ENCODE assay signal across 8 cellular contexts in genomic region chr10:97686301-97686961, GRCh38. TPM values are rescaled to one million over a fixed set of nuclear protein-coding genes. Genes with fewer than 3 reads are reported as not detected.
DNase-seq lines count a peak whose midpoint lies in the region; ATAC-seq and TF ChIP-seq lines count a peak whose summit lies in the region.

No MANE protein-coding gene starts in this region.

- H2AK5ac ChIP-seq in IMR-90 (ENCODE audit: low read depth, low read length), result peak overlapping the region; percentile 74

- peak overlapping the region; percentile 60 for H2BK120ac ChIP-seq in IMR-90 (ENCODE audit: low read depth, low read length)

- POLR2A ChIA-PET in IMR-90 (lab: Charles Lee; ENCODE audit: unreplicated experiment), result interaction anchor here (0.5 to 1.1 kb wide), 4 partner anchors 10 to 1099 kb away, joined by 3 to 6 read pairs (median 4); no protein-coding TSS in a partner anchor

- peak overlapping the region; percentile 5; the same call in 2 of the 3 replicates for H2BK15ac ChIP-seq in IMR-90 (ENCODE audit: low read depth, low read length)

- H3K4me3 ChIP-seq in IMR-90 (ENCODE audit: insufficient read depth, low read depth, low read length), result peak overlapping the region; percentile 98
- H3K4me3 ChIP-seq in mammary epithelial cell (replicated peaks in 1 of 3; ENCODE audit: insufficient read depth in 1 of 3, low read depth in 2 of 3, low read length in 3 of 3), result peak overlapping the region; percentile 88 to 95 (median 89)
- H3K4me3 ChIP-seq in right lobe of liver, result peak overlapping the region; percentile 72 to 80 (median 78)
- peak overlapping the region; percentile 77 to 84 for H3K4me3 ChIP-seq in tibial artery

- TF ChIP-seq CTCF in IMR-90 (conservative IDR thresholded peaks at IDR 0.05; ENCODE audit: low read depth, low read length) (no peak; the same call in 1 of the 2 replicates), mammary epithelial cell (conservative IDR thresholded peaks at IDR 0.05 in 1 of 2, IDR thresholded peaks at IDR 0.05 in 1 of 2; ENCODE audit: extremely low read depth in 1 of 2, insufficient read depth in 1 of 2, low read depth in 1 of 2, low read length in 2 of 2) (peak; percentile 3 to 4), right lobe of liver (IDR thresholded peaks at IDR 0.05) (no peak), tibial artery (IDR thresholded peaks at IDR 0.05) (no peak)

- H2BK20ac ChIP-seq in IMR-90 (ENCODE audit: low read depth, low read length), result peak overlapping the region; percentile 38; the same call in 1 of the 2 replicates

- CTCF ChIA-PET in IMR-90 (lab: Yijun Ruan, JAX) (interaction anchor here (0.5 to 1.2 kb wide), 5 partner anchors 15 to 183 kb away, joined by 3 to 5 read pairs (median 3); no protein-coding TSS in a partner anchor), mammary epithelial cell (lab: Charles Lee; ENCODE audit: low non-redundant PET) (interaction anchor here (0.6 to 1.4 kb wide), 6 partner anchors 15 to 50 kb away, joined by 3 to 11 read pairs (median 3); partner anchors contain the start of gene MARVELD1)

- peak overlapping the region; percentile 91 for H3K23ac ChIP-seq in IMR-90 (ENCODE audit: low read depth, low read length)

- peaks cover 33% of the 10 kb centered on the region for H4K20me1 ChIP-seq in IMR-90 (ENCODE audit: insufficient read depth, low read length)
- H4K20me1 ChIP-seq in mammary epithelial cell (ENCODE audit: insufficient read depth, low read length), result no peaks in the 10 kb centered on the region

- H3K4me2 ChIP-seq in IMR-90 (ENCODE audit: low read depth, low read length) (peak overlapping the region; percentile 96), mammary epithelial cell (ENCODE audit: insufficient read depth, low read depth, low read length) (peak overlapping the region; percentile 91)

- H3K27ac ChIP-seq in IMR-90 (ENCODE audit: insufficient read depth, low read length) (peak overlapping the region; percentile 87), mammary epithelial cell (ENCODE audit: insufficient read depth, low read depth, low read length) (peak overlapping the region; percentile 89), right lobe of liver (peak overlapping the region; percentile 85 to 98 (median 98)), tibial artery (peak overlapping the region; percentile 95 to 96)

- peak overlapping the region; percentile 83 for H3K56ac ChIP-seq in IMR-90 (ENCODE audit: extremely low read depth, insufficient read depth, low read length)

- H3K9ac ChIP-seq in ES-I3 (ENCODE audit: low read depth, low read length) (peak overlapping the region; percentile 76), IMR-90 (ENCODE audit: low read depth, low read length) (peak overlapping the region; percentile 98), mammary epithelial cell (ENCODE audit: insufficient read depth, low read length) (peak overlapping the region; percentile 99)

- in situ Hi-C loops in IMR-90 (cut with MboI; ENCODE audit: low sequenced_read_pairs), result no loop called here
- in situ Hi-C loops in mammary epithelial cell (cut with MboI; ENCODE audit: low sequenced_read_pairs in 2 of 2), result no loop called here

- peak overlapping the region; percentile 97 for H2AK9ac ChIP-seq in IMR-90 (replicated peaks; ENCODE audit: low read depth, low read length, poor library complexity)

- peak overlapping the region; percentile 77 for H3K14ac ChIP-seq in IMR-90 (replicated peaks; ENCODE audit: low read depth, low read length)

- peak overlapping the region; percentile 91 for H2AFZ ChIP-seq in IMR-90 (replicated peaks; ENCODE audit: low read length, poor library complexity)
- H2AFZ ChIP-seq in mammary epithelial cell (ENCODE audit: low read depth, low read length), result peak overlapping the region; percentile 45

- H3K9me3 ChIP-seq in ES-I3 (ENCODE audit: control insufficient read depth, insufficient read depth, low read length) (no peaks in the 10 kb centered on the region), IMR-90 (ENCODE audit: control insufficient read depth, insufficient read depth, low read length) (no peaks in the 10 kb centered on the region), mammary epithelial cell (replicated peaks; ENCODE audit: insufficient read depth, low read length) (no peaks in the 10 kb centered on the region), right lobe of liver (no peaks in the 10 kb centered on the region), tibial artery (no peaks in the 10 kb centered on the region)

- H3K4me1 ChIP-seq in ES-I3 (ENCODE audit: insufficient read depth, low read length) (peaks cover 9% of the 10 kb centered on the region), IMR-90 (ENCODE audit: control insufficient read depth, insufficient read depth, low read length) (peaks cover 28% of the 10 kb centered on the region), mammary epithelial cell (ENCODE audit: insufficient read depth, low read length) (peaks cover 56% of the 10 kb centered on the region), right lobe of liver (peaks cover 0 to 50% (median 24%) of the 10 kb centered on the region in 4 donors), tibial artery (peaks cover 0 to 61% (median 50%) of the 10 kb centered on the region in 4 donors)

- H3K36me3 ChIP-seq in ES-I3 (ENCODE audit: insufficient read depth, low read length) (no peaks in the 10 kb centered on the region), IMR-90 (ENCODE audit: control insufficient read depth, insufficient read depth, low read length) (0 out of 2 replicates have a peak, but pooled peaks cover 2% of the 10 kb centered on the region), mammary epithelial cell (ENCODE audit: insufficient read depth, low read length) (no peaks in the 10 kb centered on the region), right lobe of liver (no peaks in the 10 kb centered on the region), tibial artery (no peaks in the 10 kb centered on the region)

- peaks cover 13% of the 10 kb centered on the region for H3K9me1 ChIP-seq in IMR-90 (ENCODE audit: insufficient read depth, low read length)

- H3K27me3 ChIP-seq in IMR-90 (ENCODE audit: control insufficient read depth, insufficient read depth, low read length) (no peaks in the 10 kb centered on the region), mammary epithelial cell (ENCODE audit: insufficient read depth, low read length) (no peaks in the 10 kb centered on the region), right lobe of liver (no peaks in the 10 kb centered on the region), tibial artery (no peaks in the 10 kb centered on the region)

- 16% methylated on average over 5 of the region's 14 CpGs; no CpG with 5 or more reads in 1 of the 2 experiments for WGBS in IMR-90 (ENCODE audit: extremely low coverage in 2 of 2, insufficient read length in 1 of 2), 2 experiments
- WGBS in mammary epithelial cell (ENCODE audit: low coverage, missing lambda C conversion rate), result 13% methylated on average over 10 of the region's 14 CpGs
- whole genome bisulfite sequencing in right lobe of liver (ENCODE audit: insufficient coverage, low coverage, low lambda C conversion rate, missing lambda C conversion rate), result 10% methylated on average over 4 of the region's 14 CpGs

- TSS peak; percentile 51 for BruUV-seq in IMR-90 (replicated peaks; lab: Mats Ljungman, UMichigan)
- BruUV-seq in mammary epithelial cell (replicated peaks; lab: Mats Ljungman, UMichigan), result TSS peak; percentile 53

- peaks cover 3 to 44% of the 10 kb centered on the region in 2 experiments; a peak in 3 of 4 replicates for H3K79me1 ChIP-seq in IMR-90 (ENCODE audit: low read depth in 1 of 2, low read length in 2 of 2)

- dilution Hi-C loops in IMR-90 (cut with HindIII; ENCODE audit: low sequenced_read_pairs, unreplicated experiment) (no loop called here), mammary epithelial cell (cut with HindIII; ENCODE audit: low sequenced_read_pairs) (loop anchor here (5.0 kb wide), 3 partner anchors 41 to 176 kb away; partner anchors contain the start of gene PI4K2A)

- peak overlapping the region; percentile 77 for H3K4ac ChIP-seq in IMR-90 (ENCODE audit: low read depth, low read length)

- TF ChIP-seq RAD21 in IMR-90 (IDR thresholded peaks at IDR 0.05; ENCODE audit: low read length), result no peak

- peaks cover 51% of the 10 kb centered on the region for H3K79me2 ChIP-seq in mammary epithelial cell (ENCODE audit: insufficient read depth, low read length)

- intact Hi-C loops in IMR-90 (cut with micrococcal nuclease), result no loop called here
- intact Hi-C loops in mammary epithelial cell (cut with micrococcal nuclease), result loop anchor here (2.0 to 5.0 kb wide), 2 partner anchors 28 to 219 kb away; no protein-coding TSS in a partner anchor
- intact Hi-C loops in right lobe of liver (cut with DNase I), result no loop called here
- intact Hi-C loops in tibial artery (cut with DNase I; ENCODE audit: low total_unique reads), result no loop called here

- H4K91ac ChIP-seq in IMR-90 (ENCODE audit: insufficient read depth, low read depth, low read length), result peak overlapping the region; percentile 82

- peak overlapping the region; percentile 78 for H4K5ac ChIP-seq in IMR-90 (ENCODE audit: low read depth, low read length)

- DNase-seq in IMR-90, result no peak
- DNase-seq in mammary epithelial cell, result no peak
- DNase-seq in right lobe of liver, result no peak
- DNase-seq in tibial artery, result no peak
- no peak for DNase-seq in SW 1271 (lab: John Stamatoyannopoulos, UW)
- DNase-seq in NCI-H748 (lab: John Stamatoyannopoulos, UW; ENCODE audit: unreplicated experiment), result no peak

- TF ChIP-seq POLR2A in IMR-90 (IDR thresholded peaks at IDR 0.05; ENCODE audit: low read depth, low read length) (no peak; the same call in 1 of the 2 replicates), right lobe of liver (IDR thresholded peaks at IDR 0.05) (no peak)

- H3K18ac ChIP-seq in IMR-90 (ENCODE audit: low read depth, low read length), result peak overlapping the region; percentile 66

- peak overlapping the region in 1 of 2 experiments; percentile 71; a peak in 3 of 4 replicates for H4K8ac ChIP-seq in IMR-90 (ENCODE audit: low read depth in 2 of 2, low read length in 2 of 2)

- peak overlapping the region; percentile 78 for H2BK5ac ChIP-seq in IMR-90 (ENCODE audit: low read depth, low read length, poor library complexity, severe bottlenecking)

- ATAC-seq in IMR-90 (ENCODE audit: low read depth) (peak; percentile 0; the same call in 1 of the 2 replicates), right lobe of liver (peak in 3 of 4 donors; percentile 2 to 6 (median 3)), GM19463 (IDR thresholded peaks at IDR 0.05; ENCODE audit: unreplicated experiment) (no peak)

RNA-seq across cellular contexts. Expression of gene AVPI1, which starts 0.6 kb away (rescaled TPM):
- total RNA-seq in IMR-90 (2012; rRNA removed) (26.7 and 30.8 TPM in 2 replicates), mammary epithelial cell (10 to 100 TPM; 31.4 to 33.8 TPM), right lobe of liver (10 to 100 TPM; 10.3 to 27.0 (median 20.2) TPM)
- polyA plus RNA-seq in IMR-90 (2012; rRNA removed) (29.8 and 33.6 TPM in 2 replicates), mammary epithelial cell (22.9 TPM)
- 26.3 and 37.5 TPM in 2 replicates for polyA plus RNA-seq in IMR-90 (2012; cell fraction: cytosol; rRNA removed)
- 27.2 and 28.1 TPM in 2 replicates for polyA plus RNA-seq in IMR-90 (2012; cell fraction: nucleus; rRNA removed; ENCODE audit: low replicate concordance)
- polyA minus RNA-seq in mammary epithelial cell, result 14.2 TPM

RNA-seq across cellular contexts. Expression of gene MARVELD1, which starts 27.1 kb away (rescaled TPM):
- total RNA-seq in IMR-90 (2012; rRNA removed) (12.0 and 15.6 TPM in 2 replicates), mammary epithelial cell (10 to 100 TPM; 39.8 to 72.5 TPM), right lobe of liver (1 to 10 TPM; 1.5 to 3.1 (median 2.3) TPM)
- polyA plus RNA-seq in IMR-90 (2012; rRNA removed) (61.1 and 68.1 TPM in 2 replicates), mammary epithelial cell (84.8 TPM)
- polyA plus RNA-seq in IMR-90 (2012; cell fraction: cytosol; rRNA removed), result 58.1 and 69.3 TPM in 2 replicates
- polyA plus RNA-seq in IMR-90 (2012; cell fraction: nucleus; rRNA removed; ENCODE audit: low replicate concordance), result 57.1 and 59.0 TPM in 2 replicates
- 74.7 TPM for polyA minus RNA-seq in mammary epithelial cell

RNA-seq across cellular contexts. Expression of gene PI4K2A, which starts 46.0 kb away (rescaled TPM):
- total RNA-seq in IMR-90 (2012; rRNA removed), result 15.6 and 15.8 TPM in 2 replicates
- polyA plus RNA-seq in IMR-90 (2012; rRNA removed), result 25.3 and 27.3 TPM in 2 replicates
- polyA plus RNA-seq in IMR-90 (2012; cell fraction: cytosol; rRNA removed), result 16.6 and 18.3 TPM in 2 replicates
- 16.4 and 20.0 TPM in 2 replicates for polyA plus RNA-seq in IMR-90 (2012; cell fraction: nucleus; rRNA removed; ENCODE audit: low replicate concordance)
- total RNA-seq in mammary epithelial cell, result 10 to 100 TPM; 57.4 to 74.5 TPM
- 55.8 TPM for polyA plus RNA-seq in mammary epithelial cell
- polyA minus RNA-seq in mammary epithelial cell, result 66.0 TPM
- 10 to 100 TPM in 3 of 6 experiments, 1 to 10 TPM in 3; 6.2 to 18.1 (median 11.4) TPM for total RNA-seq in right lobe of liver

RNA-seq across cellular contexts. Expression of gene ZFYVE27, which starts 50.5 kb away (rescaled TPM):
- total RNA-seq in IMR-90 (2012; rRNA removed) (12.8 and 13.1 TPM in 2 replicates), mammary epithelial cell (10 to 100 TPM; 26.8 to 33.5 TPM), right lobe of liver (10 to 100 TPM in 5 of 6 experiments, 1 to 10 TPM in 1; 9.2 to 19.3 (median 12.6) TPM)
- polyA plus RNA-seq in IMR-90 (2012; rRNA removed) (18.7 and 22.2 TPM in 2 replicates), mammary epithelial cell (14.3 TPM)
- polyA plus RNA-seq in IMR-90 (2012; cell fraction: cytosol; rRNA removed), result 12.2 and 16.5 TPM in 2 replicates
- 83.7 and 91.3 TPM in 2 replicates for polyA plus RNA-seq in IMR-90 (2012; cell fraction: nucleus; rRNA removed; ENCODE audit: low replicate concordance)
- polyA minus RNA-seq in mammary epithelial cell, result 9.4 TPM

RNA-seq across cellular contexts. Expression of gene MORN4, which starts 53.1 kb away (rescaled TPM):
- total RNA-seq in IMR-90 (2012; rRNA removed), result 3.2 and 3.3 TPM in 2 replicates
- 8.4 and 10.1 TPM in 2 replicates for polyA plus RNA-seq in IMR-90 (2012; rRNA removed)
- polyA plus RNA-seq in IMR-90 (2012; cell fraction: cytosol; rRNA removed), result 7.4 and 9.0 TPM in 2 replicates
- 1.8 and 7.7 TPM in 2 replicates for polyA plus RNA-seq in IMR-90 (2012; cell fraction: nucleus; rRNA removed; ENCODE audit: low replicate concordance)
- total RNA-seq in mammary epithelial cell, result 10 to 100 TPM; 11.3 to 11.7 TPM
- 13.3 TPM for polyA plus RNA-seq in mammary epithelial cell
- not detected for polyA minus RNA-seq in mammary epithelial cell
- total RNA-seq in right lobe of liver, result 1 to 10 TPM in 4 of 6 experiments, under 1 TPM in 2; 0.69 to 3.9 (median 1.6) TPM

Comparison
In these comparisons a context has a peak if more than half of its experiments do, and no peak if none do; other contexts are left out.
1. CTCF ChIP-seq: peak in mammary epithelial cell (2 of 2); none in IMR-90 (single experiment), right lobe of liver (0 of 4) and tibial artery (0 of 2).
2. Peak in every context shown above with its lines, with median percentiles within 50 percentile points of each other: H3K9ac ChIP-seq, H3K27ac ChIP-seq and H3K4me3 ChIP-seq.